1 cellular context compared by ENCODE assay signal in genomic region chr14:64673748-64674147, GRCh38.
TF ChIP-seq lines count a peak whose summit lies in the region.

No MANE protein-coding gene starts in this region.

TF ChIP-seq in H1, 55 proteins besides CTCF, POLR2A, EP300 and RAD21 (continued from another document):
- TF ChIP-seq SP1 (IDR thresholded peaks at IDR 0.05; ENCODE audit: low read depth, low read length), result no peak
- TF ChIP-seq NANOG (IDR thresholded peaks at IDR 0.05; ENCODE audit: insufficient read depth, low read depth, low read length, poor library complexity, severe bottlenecking), result no peak
- TF ChIP-seq, protein P1, sequence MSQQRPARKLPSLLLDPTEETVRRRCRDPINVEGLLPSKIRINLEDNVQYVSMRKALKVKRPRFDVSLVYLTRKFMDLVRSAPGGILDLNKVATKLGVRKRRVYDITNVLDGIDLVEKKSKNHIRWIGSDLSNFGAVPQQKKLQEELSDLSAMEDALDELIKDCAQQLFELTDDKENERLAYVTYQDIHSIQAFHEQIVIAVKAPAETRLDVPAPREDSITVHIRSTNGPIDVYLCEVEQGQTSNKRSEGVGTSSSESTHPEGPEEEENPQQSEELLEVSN (IDR thresholded peaks at IDR 0.05), result no peak
- TF ChIP-seq PHF8 (conservative IDR thresholded peaks at IDR 0.05; ENCODE audit: low read depth, low read length), result no peak
- TF ChIP-seq SUZ12 (IDR thresholded peaks at IDR 0.05; ENCODE audit: low read length), result no peak
- TF ChIP-seq CREB1 (IDR thresholded peaks at IDR 0.05), result no peak
- TF ChIP-seq CBX5 (IDR thresholded peaks at IDR 0.05; ENCODE audit: low read depth, low read length), result no peak
- TF ChIP-seq USF2 (IDR thresholded peaks at IDR 0.05; ENCODE audit: low read length), result no peak
